13 cellular contexts compared by ENCODE assay signal in genomic region chr1:19066248-19066873, GRCh38.
DNase-seq lines count a peak whose midpoint lies in the region; ATAC-seq and TF ChIP-seq lines count a peak whose summit lies in the region.
"Had no signal": no experiment of that assay in that cellular context is flagged by ENCODE, and none has a peak within 500 bp of the region (broad histone marks: within the 10 kb centered on the region; RNA-seq: fewer than 3 reads in every experiment).

No MANE protein-coding gene starts in this region.

- H3K56ac ChIP-seq in IMR-90 (ENCODE audit: extremely low read depth, insufficient read depth, low read length): no peak overlapping the region

- peak overlapping the region; percentile 59 for H2AK9ac ChIP-seq in IMR-90 (replicated peaks; ENCODE audit: low read depth, low read length, poor library complexity)

- no peak for TF ChIP-seq RAD21 in IMR-90 (IDR thresholded peaks at IDR 0.05; ENCODE audit: low read length)

- peak; percentile 48 for ATAC-seq in IMR-90 (ENCODE audit: low read depth)
- peak; percentile 49 for ATAC-seq in left colon
- ATAC-seq: activated T-helper 17 cell treated with anti-CD3 and anti-CD28 coated beads, Interleukin-2, amount 50 U/mL, for 72 hours; effector memory CD8-positive, alpha-beta T cell had no signal

- H3K27me3 Mint-ChIP-seq in immature natural killer cell (ENCODE audit: low read depth in 3 of 3): peaks cover 11 to 15% (median 15%) of the 10 kb centered on the region in 3 donors
- H3K27me3 Mint-ChIP-seq: activated CD4-positive, alpha-beta T cell treated with anti-CD3 and anti-CD28 coated beads, Interleukin-2, amount 10 ng/mL, durations not matched to agents 7 days and 5 days; activated T-helper 17 cell treated with anti-CD3 and anti-CD28 coated beads, Interleukin-2, amount 50 U/mL, for 72 hours; effector memory CD8-positive, alpha-beta T cell had no signal

- H2BK15ac ChIP-seq in IMR-90 (ENCODE audit: low read depth, low read length): no peak overlapping the region

- no peak overlapping the region for H3K4me3 Mint-ChIP-seq in immature natural killer cell
- H3K4me3 Mint-ChIP-seq: activated CD4-positive, alpha-beta T cell treated with anti-CD3 and anti-CD28 coated beads, Interleukin-2, amount 10 ng/mL, durations not matched to agents 7 days and 5 days; activated T-helper 17 cell treated with anti-CD3 and anti-CD28 coated beads, Interleukin-2, amount 50 U/mL, for 72 hours; effector memory CD8-positive, alpha-beta T cell; nephron had no signal

- H3K27ac ChIP-seq in IMR-90 (ENCODE audit: insufficient read depth, low read length) (no peak overlapping the region), suprapubic skin (peak overlapping the region; percentile 61), OCI-LY7 (ENCODE audit: low read depth, low read length, poor library complexity, severe bottlenecking) (no peak overlapping the region)

- DNase-seq in IMR-90 (peak; percentile 28), adipocyte (ENCODE audit: low read depth) (peak; percentile 12), left colon (no peak), suprapubic skin (ENCODE audit: low spot score in 2 of 2) (no peak), OCI-LY7 (ENCODE audit: low spot score) (no peak), immature natural killer cell (no peak), AG08395 (ENCODE audit: low spot score) (no peak)
- DNase-seq: activated CD4-positive, alpha-beta T cell treated with anti-CD3 and anti-CD28 coated beads, Interleukin-2, amount 10 ng/mL, durations not matched to agents 7 days and 5 days; effector memory CD8-positive, alpha-beta T cell; kidney; NCI-H446 treated with DMSO at 0.1 percent for 48 hours had no signal

- H4K5ac ChIP-seq in IMR-90 (ENCODE audit: low read depth, low read length): no peak overlapping the region

- TF ChIP-seq EP300 in suprapubic skin (IDR thresholded peaks at IDR 0.05): no peak

- H3K9me3 ChIP-seq in IMR-90 (ENCODE audit: control insufficient read depth, insufficient read depth, low read length) (no peaks in the 10 kb centered on the region), adipocyte (ENCODE audit: control insufficient read depth, low read length) (no peaks in the 10 kb centered on the region), suprapubic skin (no peaks in the 10 kb centered on the region), OCI-LY7 (ENCODE audit: low read length) (no peaks in the 10 kb centered on the region)

- BruUV-seq in IMR-90 (replicated peaks; lab: Mats Ljungman, UMichigan): no TSS peak
- no TSS peak for BruUV-seq in OCI-LY7 (replicated peaks; lab: Mats Ljungman, UMichigan)

- intact Hi-C loops in IMR-90 (cut with micrococcal nuclease): no loop called here
- intact Hi-C loops in left colon (cut with DNase I, micrococcal nuclease): no loop called here
- intact Hi-C loops in OCI-LY7 (cut with micrococcal nuclease; ENCODE audit: unreplicated experiment): no loop called here

- no peaks in the 10 kb centered on the region for H3K79me1 ChIP-seq in IMR-90 (ENCODE audit: low read depth in 1 of 2, low read length in 2 of 2)

- no peak overlapping the region for H2BK20ac ChIP-seq in IMR-90 (ENCODE audit: low read depth, low read length)

- H3K4me3 ChIP-seq in IMR-90 (ENCODE audit: insufficient read depth, low read depth, low read length): no peak overlapping the region
- H3K4me3 ChIP-seq in adipocyte (ENCODE audit: low read length): no peak overlapping the region
- H3K4me3 ChIP-seq in suprapubic skin: no peak overlapping the region
- H3K4me3 ChIP-seq in OCI-LY7 (ENCODE audit: low read depth, low read length, poor library complexity, severe bottlenecking): no peak overlapping the region

- H2BK120ac ChIP-seq in IMR-90 (ENCODE audit: low read depth, low read length): no peak overlapping the region

- H3K9ac ChIP-seq in IMR-90 (ENCODE audit: low read depth, low read length) (no peak overlapping the region), adipocyte (ENCODE audit: low read length) (no peak overlapping the region)

- H3K9me3 Mint-ChIP-seq in immature natural killer cell: peaks cover under 1 to 3% (median 2%) of the 10 kb centered on the region in 6 donors

- H3K4ac ChIP-seq in IMR-90 (ENCODE audit: low read depth, low read length): no peak overlapping the region

- H3K14ac ChIP-seq in IMR-90 (replicated peaks; ENCODE audit: low read depth, low read length): no peak overlapping the region

- no peak overlapping the region for H2BK5ac ChIP-seq in IMR-90 (ENCODE audit: low read depth, low read length, poor library complexity, severe bottlenecking)

- H3K4me1 ChIP-seq in IMR-90 (ENCODE audit: control insufficient read depth, insufficient read depth, low read length) (peaks cover 2% of the 10 kb centered on the region; the same call in 1 of the 2 replicates), adipocyte (ENCODE audit: control insufficient read depth, insufficient read depth, low read length) (no peaks in the 10 kb centered on the region), suprapubic skin (peaks cover 71% of the 10 kb centered on the region), OCI-LY7 (ENCODE audit: insufficient read depth, low read length, poor library complexity, severe bottlenecking) (no peaks in the 10 kb centered on the region)

- H3K36me3 Mint-ChIP-seq in immature natural killer cell: peaks cover 0 to 2% (median 2%) of the 10 kb centered on the region in 3 donors

- POLR2A ChIA-PET in IMR-90 (lab: Charles Lee; ENCODE audit: unreplicated experiment): no interaction called here
- POLR2A ChIA-PET in OCI-LY7 (lab: Charles Lee): no interaction called here

- H3K79me2 ChIP-seq in OCI-LY7 (ENCODE audit: insufficient read depth, low read depth, low read length): no peaks in the 10 kb centered on the region

- dilution Hi-C loops in IMR-90 (cut with HindIII; ENCODE audit: low sequenced_read_pairs, unreplicated experiment): no loop called here

- H3K4me2 ChIP-seq in IMR-90 (ENCODE audit: low read depth, low read length): no peak overlapping the region
- H3K4me2 ChIP-seq in OCI-LY7 (ENCODE audit: low read length): no peak overlapping the region

- no peak overlapping the region for H4K91ac ChIP-seq in IMR-90 (ENCODE audit: insufficient read depth, low read depth, low read length)

- H4K20me1 ChIP-seq in IMR-90 (ENCODE audit: insufficient read depth, low read length): no peaks in the 10 kb centered on the region; the same call in 1 of the 2 replicates
- H4K20me1 ChIP-seq in OCI-LY7 (ENCODE audit: insufficient read depth, low read length): no peaks in the 10 kb centered on the region

- TF ChIP-seq CTCF in IMR-90 (conservative IDR thresholded peaks at IDR 0.05; ENCODE audit: low read depth, low read length) (no peak), suprapubic skin (IDR thresholded peaks at IDR 0.05) (no peak), OCI-LY7 (conservative IDR thresholded peaks at IDR 0.05; ENCODE audit: low read length) (no peak)

- TF ChIP-seq POLR2A in IMR-90 (IDR thresholded peaks at IDR 0.05; ENCODE audit: low read depth, low read length): no peak
- TF ChIP-seq POLR2A in suprapubic skin (IDR thresholded peaks at IDR 0.05): no peak

- WGBS in IMR-90 (ENCODE audit: extremely low coverage in 2 of 2, insufficient read length in 1 of 2), 2 experiments: 33% methylated on average over 4 of the region's 14 CpGs; no CpG with 5 or more reads in 1 of the 2 experiments
- WGBS in suprapubic skin: 47% methylated on average over 12 of the region's 14 CpGs

- peaks cover 1 to 3% of the 10 kb centered on the region in 2 donors for H3K4me1 Mint-ChIP-seq in immature natural killer cell
- H3K4me1 Mint-ChIP-seq: nephron had no signal

- in situ Hi-C loops in IMR-90 (cut with MboI; ENCODE audit: low sequenced_read_pairs): no loop called here

- H2AK5ac ChIP-seq in IMR-90 (ENCODE audit: low read depth, low read length): peak overlapping the region; percentile 4; the same call in 1 of the 2 replicates

- no peaks in the 10 kb centered on the region for H3K9me1 ChIP-seq in IMR-90 (ENCODE audit: insufficient read depth, low read length)

- no peak overlapping the region for H4K8ac ChIP-seq in IMR-90 (ENCODE audit: low read depth in 2 of 2, low read length in 2 of 2)

- H3K9me2 ChIP-seq in OCI-LY7 (ENCODE audit: insufficient read depth, low read length): no peaks in the 10 kb centered on the region

- CTCF ChIA-PET in IMR-90 (lab: Yijun Ruan, JAX): no interaction called here
- CTCF ChIA-PET in OCI-LY7 (lab: Charles Lee; ENCODE audit: unreplicated experiment): no interaction called here

- no peak overlapping the region for H3K18ac ChIP-seq in IMR-90 (ENCODE audit: low read depth, low read length)

- no peaks in the 10 kb centered on the region for H3K27me3 ChIP-seq in IMR-90 (ENCODE audit: control insufficient read depth, insufficient read depth, low read length)
- peaks cover 8% of the 10 kb centered on the region for H3K27me3 ChIP-seq in adipocyte (replicated peaks; ENCODE audit: control insufficient read depth, insufficient read depth, low read length)
- H3K27me3 ChIP-seq in suprapubic skin: no peaks in the 10 kb centered on the region

- H2AFZ ChIP-seq in IMR-90 (replicated peaks; ENCODE audit: low read length, poor library complexity) (peak overlapping the region; percentile 28), OCI-LY7 (ENCODE audit: low read length) (no peak overlapping the region)

- H3K23ac ChIP-seq in IMR-90 (ENCODE audit: low read depth, low read length): no peak overlapping the region

- H3K36me3 ChIP-seq in IMR-90 (ENCODE audit: control insufficient read depth, insufficient read depth, low read length) (no peaks in the 10 kb centered on the region), adipocyte (ENCODE audit: control insufficient read depth, insufficient read depth, low read length, severe bottlenecking) (no peaks in the 10 kb centered on the region), suprapubic skin (no peaks in the 10 kb centered on the region), OCI-LY7 (ENCODE audit: insufficient read depth, low read length) (no peaks in the 10 kb centered on the region)

- H3K27ac Mint-ChIP-seq in immature natural killer cell: no peak overlapping the region
- H3K27ac Mint-ChIP-seq: activated CD4-positive, alpha-beta T cell treated with anti-CD3 and anti-CD28 coated beads, Interleukin-2, amount 10 ng/mL, durations not matched to agents 7 days and 5 days; activated T-helper 17 cell treated with anti-CD3 and anti-CD28 coated beads, Interleukin-2, amount 50 U/mL, for 72 hours; effector memory CD8-positive, alpha-beta T cell; nephron had no signal

TF ChIP-seq in IMR-90, 13 proteins besides CTCF, POLR2A, EP300 and RAD21:
- TF ChIP-seq FOS (IDR thresholded peaks at IDR 0.05; ENCODE audit: low read depth, low read length) (peak; percentile 27; the same call in 1 of the 2 replicates), ELK1 (IDR thresholded peaks at IDR 0.05; ENCODE audit: borderline replicate concordance, low read depth, low read length) (no peak)

Comparison
In these comparisons a context has a peak if more than half of its experiments do, and no peak if none do; other contexts are left out.
1. DNase-seq: peak in IMR-90 (single experiment) and adipocyte (single experiment); none in left colon (0 of 2), suprapubic skin (0 of 2), OCI-LY7 (single experiment), immature natural killer cell (0 of 3) and AG08395 (single experiment).